Comparison of ENCODE assay signal across 8 cellular contexts in genomic region chr19:2016041-2016807, GRCh38. TPM values are rescaled to one million over a fixed set of nuclear protein-coding genes. Genes with fewer than 3 reads are reported as not detected.
DNase-seq lines count a peak whose midpoint lies in the region; ATAC-seq and TF ChIP-seq lines count a peak whose summit lies in the region.

No MANE protein-coding gene starts in this region.

- intact Hi-C loops in heart left ventricle (cut with DNase I) = loop anchor here in 2 of 10 donors (5.0 kb wide), 2 partner anchors 84 to 311 kb away; partner anchors contain the start of genes LSM7 (in 1 of the 2) and SPPL2B (in 1 of the 2)
- intact Hi-C loops in posterior vena cava (cut with DNase I) = loop anchor here in 1 of 2 donors (5.0 kb wide), 1 partner anchor 56 kb away; no protein-coding TSS in a partner anchor

- H2AFZ ChIP-seq in smooth muscle cell (ENCODE audit: low read depth) = no peak overlapping the region

- WGBS in heart left ventricle, 4 donors = 65 to 72% (median 68%) methylated on average over 22 to 23 of the region's 23 CpGs
- 79% methylated on average over 22 of the region's 23 CpGs for WGBS in smooth muscle cell (ENCODE audit: low lambda C conversion rate)

- H3K27ac ChIP-seq in RWPE1 (peak overlapping the region; percentile 79), heart left ventricle (peak overlapping the region in 9 of 12 donors; percentile 8 to 84 (median 54)), smooth muscle cell (ENCODE audit: low read depth) (no peak overlapping the region)

- POLR2A ChIA-PET in RWPE1 (lab: Yijun Ruan, JAX; ENCODE audit: low non-redundant PET) = no interaction called here

- CTCF ChIA-PET in RWPE1 (lab: Yijun Ruan, JAX) = no interaction called here

- TF ChIP-seq CTCF in LNCaP clone FGC (IDR thresholded peaks at IDR 0.05; ENCODE audit: control insufficient read depth, extremely low read depth, insufficient read depth) (no peak), RWPE1 (conservative IDR thresholded peaks at IDR 0.05; ENCODE audit: low read depth) (no peak), heart left ventricle (IDR thresholded peaks at IDR 0.05) (no peak), smooth muscle cell (IDR thresholded peaks at IDR 0.05; ENCODE audit: borderline replicate concordance, insufficient read depth, poor library complexity, severe bottlenecking) (no peak)

- H3K4me3 ChIP-seq in LNCaP clone FGC (ENCODE audit: low read depth, low read length) (peak overlapping the region; percentile 52), heart left ventricle (peak overlapping the region in 10 of 12 donors; percentile 24 to 86 (median 43)), smooth muscle cell (no peak overlapping the region)

- H3K4me1 ChIP-seq in heart left ventricle (peaks cover 0 to 32% (median 9%) of the 10 kb centered on the region in 12 donors), smooth muscle cell (ENCODE audit: low read depth) (peaks cover 3% of the 10 kb centered on the region)

- no peaks in the 10 kb centered on the region for H3F3A ChIP-seq in smooth muscle cell (ENCODE audit: low read depth)

- H3K4me2 ChIP-seq in smooth muscle cell = no peak overlapping the region

- DNase-seq in DMS53 treated with DMSO at 0.1 percent for 48 hours (lab: John Stamatoyannopoulos, UW; ENCODE audit: unreplicated experiment) (peak; percentile 30), LNCaP clone FGC (ENCODE audit: low read depth) (peak; percentile 80), RWPE1 (ENCODE audit: low spot score) (peak; percentile 87), amniotic epithelial cell (ENCODE audit: low read depth) (peak; percentile 90), heart left ventricle (peak in 4 of 5 donors; percentile 85 to 89 (median 86)), posterior vena cava (ENCODE audit: low spot score) (peak; percentile 87), smooth muscle cell (lab: John Stamatoyannopoulos, UW; ENCODE audit: unreplicated experiment) (no peak)

- H3K9me3 ChIP-seq in heart left ventricle (no peaks in the 10 kb centered on the region), smooth muscle cell (replicated peaks; ENCODE audit: low read depth) (no peaks in the 10 kb centered on the region)

- H3K27me3 ChIP-seq in heart left ventricle (no peaks in the 10 kb centered on the region), smooth muscle cell (ENCODE audit: low read depth) (no peaks in the 10 kb centered on the region)

- no peak for TF ChIP-seq POLR2A in heart left ventricle (IDR thresholded peaks at IDR 0.05)

- ATAC-seq in heart left ventricle = peak; percentile 70 to 89 (median 88)
- ATAC-seq in GM18909 (IDR thresholded peaks at IDR 0.05; ENCODE audit: poor library complexity, unreplicated experiment) = no peak

- H4K20me1 ChIP-seq in smooth muscle cell (ENCODE audit: low read depth) = peaks cover 8% of the 10 kb centered on the region

- H3K79me2 ChIP-seq in smooth muscle cell (ENCODE audit: low read depth) = peaks cover 4% of the 10 kb centered on the region

- H3K36me3 ChIP-seq in heart left ventricle = peaks cover 0 to 3% (median 0%) of the 10 kb centered on the region in 9 donors
- H3K36me3 ChIP-seq in smooth muscle cell (ENCODE audit: low read depth) = no peaks in the 10 kb centered on the region

- no peak overlapping the region for H3K9ac ChIP-seq in smooth muscle cell (ENCODE audit: low read depth)

RNA-seq across cellular contexts. Expression of gene BTBD2, which starts 0.7 kb away (rescaled TPM):
- total RNA-seq in heart left ventricle (10 to 100 TPM; 47.3 to 81.8 (median 52.6) TPM), posterior vena cava (10 to 100 TPM; 44.6 to 52.1 TPM), smooth muscle cell (37.8 and 45.2 TPM in 2 replicates)
- polyA plus RNA-seq in heart left ventricle (10 to 100 TPM; 39.4 to 46.2 TPM), smooth muscle cell (63.2 and 69.8 TPM in 2 replicates)

RNA-seq across cellular contexts. Expression of gene MKNK2, which starts 34.8 kb away (rescaled TPM):
- total RNA-seq in heart left ventricle (100 to 1,000 TPM; 129 to 318 (median 155) TPM), posterior vena cava (100 to 1,000 TPM in 1 of 2 donors, 10 to 100 TPM in 1; 99.6 to 126 TPM), smooth muscle cell (30.1 and 43.6 TPM in 2 replicates)
- polyA plus RNA-seq in heart left ventricle (100 to 1,000 TPM; 110 to 197 TPM), smooth muscle cell (44.7 and 80.1 TPM in 2 replicates)
